8 cellular contexts compared by ENCODE assay signal in the genomic region with DNA sequence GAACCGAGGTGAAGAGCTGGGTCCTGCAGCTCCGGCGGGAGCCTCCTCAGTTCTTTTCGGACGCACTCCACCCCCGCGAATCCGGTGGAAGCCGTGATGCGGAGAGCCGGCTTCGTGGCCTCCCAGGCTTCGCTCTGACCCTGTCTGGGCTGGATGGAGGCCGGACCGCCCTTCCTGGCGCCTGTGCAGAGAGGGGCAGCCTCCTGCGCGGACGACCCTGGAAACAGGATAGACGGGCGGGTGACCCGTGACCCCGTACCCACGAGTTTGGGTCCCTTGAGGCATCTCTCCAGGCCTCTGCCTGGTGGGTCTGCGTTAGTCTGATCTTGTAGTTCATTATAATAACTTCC.
DNase-seq lines count a peak whose midpoint lies in the region; ATAC-seq and TF ChIP-seq lines count a peak whose summit lies in the region.
"Not testable (repeated sequence)": the region's sequence is repeated elsewhere in the genome, so short reads cannot be mapped to it uniquely, and the experiment has no call there.

No MANE protein-coding gene starts in this region.

- not testable (repeated sequence) for H3K9me3 Mint-ChIP-seq in activated CD4-positive, alpha-beta T cell treated with anti-CD3 and anti-CD28 coated beads for 36 hours (ENCODE audit: low read depth)

- H3K4me1 ChIP-seq in left lung = peaks cover 12 to 44% of the 10 kb centered on the region in 2 donors
- peaks cover 20 to 31% of the 10 kb centered on the region in 2 donors for H3K4me1 ChIP-seq in gastrocnemius medialis

- not testable (repeated sequence) for H3K36me3 ChIP-seq in left lung, gastrocnemius medialis

- not testable (repeated sequence) for H3K27ac Mint-ChIP-seq in activated CD4-positive, alpha-beta T cell treated with anti-CD3 and anti-CD28 coated beads for 36 hours

- peaks cover 39% of the 10 kb centered on the region for H3K36me3 Mint-ChIP-seq in activated CD4-positive, alpha-beta T cell treated with anti-CD3 and anti-CD28 coated beads for 36 hours (ENCODE audit: low read depth)

- POLR2A ChIA-PET in HEK293T (lab: Yijun Ruan, JAX); activated CD4-positive, alpha-beta T cell treated with anti-CD3 and anti-CD28 coated beads for 36 hours (lab: Charles Lee): not testable (repeated sequence)

- intact Hi-C loops in activated CD4-positive, alpha-beta T cell treated with anti-CD3 and anti-CD28 coated beads for 36 hours (cut with DNase I, micrococcal nuclease); left lung (cut with DNase I); gastrocnemius medialis (cut with DNase I; ENCODE audit: low total_unique reads): not testable (repeated sequence)

- not testable (repeated sequence) for TF ChIP-seq POLR2A in gastrocnemius medialis (IDR thresholded peaks at IDR 0.05)

- DNase-seq in ACHN (peak; percentile 72), HEK293T (ENCODE audit: extremely low spot score) (peak; percentile 9), left lung (peak; percentile 81 to 93), gastrocnemius medialis (peak in 1 of 2 donors; percentile 48)
- DNase-seq in activated CD4-positive, alpha-beta T cell treated with anti-CD3 and anti-CD28 coated beads for 36 hours = peak; percentile 67
- not testable (repeated sequence) for DNase-seq in epithelial cell of prostate (ENCODE audit: low read depth, low spot score)

- not testable (repeated sequence) for TF ChIP-seq CTCF in left lung (IDR thresholded peaks at IDR 0.05); gastrocnemius medialis (IDR thresholded peaks at IDR 0.05 in 4 of 5, conservative IDR thresholded peaks at IDR 0.05 in 1 of 5)

- peaks cover 38% of the 10 kb centered on the region for H3K4me1 Mint-ChIP-seq in activated CD4-positive, alpha-beta T cell treated with anti-CD3 and anti-CD28 coated beads for 36 hours

- CTCF ChIA-PET in HEK293T (lab: Yijun Ruan, JAX) = not testable (repeated sequence)
- CTCF ChIA-PET in activated CD4-positive, alpha-beta T cell treated with anti-CD3 and anti-CD28 coated beads for 36 hours (lab: Charles Lee) = interaction anchor here (1.5 kb wide), 1 partner anchor 8 kb away, joined by 5 read pairs; no protein-coding TSS in a partner anchor

- H3K27me3 ChIP-seq in left lung, gastrocnemius medialis: not testable (repeated sequence)

- peak; percentile 37 for ATAC-seq in GM18861 (IDR thresholded peaks at IDR 0.05; ENCODE audit: unreplicated experiment)
- peak; percentile 12 for ATAC-seq in HG03575 (IDR thresholded peaks at IDR 0.05; ENCODE audit: extremely low read depth, insufficient number of reproducible peaks, low FRiP score, unreplicated experiment)
- ATAC-seq in activated CD4-positive, alpha-beta T cell treated with anti-CD3 and anti-CD28 coated beads for 36 hours; gastrocnemius medialis: not testable (repeated sequence)
- ATAC-seq in left lung = peak; percentile 39

- not testable (repeated sequence) for H3K27me3 Mint-ChIP-seq in activated CD4-positive, alpha-beta T cell treated with anti-CD3 and anti-CD28 coated beads for 36 hours

- peak overlapping the region; percentile 87 for H3K27ac ChIP-seq in epithelial cell of prostate
- peak overlapping the region; percentile 92 to 98 for H3K27ac ChIP-seq in left lung
- peak overlapping the region; percentile 87 to 98 (median 92) for H3K27ac ChIP-seq in gastrocnemius medialis

- H3K9me3 ChIP-seq in left lung, gastrocnemius medialis: not testable (repeated sequence)

- not testable (repeated sequence) for H3K4me3 Mint-ChIP-seq in activated CD4-positive, alpha-beta T cell treated with anti-CD3 and anti-CD28 coated beads for 36 hours

- H3K4me3 ChIP-seq in left lung (peak overlapping the region; percentile 61 to 100), gastrocnemius medialis (peak overlapping the region; percentile 69 to 99 (median 86))

- in situ Hi-C loops in ACHN (cut with HindIII; ENCODE audit: low pct_ligation_motif_present, low pct_unique_long_range_greater_than_20kb, low sequenced_read_pairs); gastrocnemius medialis (cut with MboI; ENCODE audit: low sequenced_read_pairs in 4 of 4): not testable (repeated sequence)
